7 cellular contexts compared by ENCODE assay signal in genomic region chr4:121706595-121707021, GRCh38. TPM values are rescaled to one million over a fixed set of nuclear protein-coding genes. Genes with fewer than 3 reads are reported as not detected.
DNase-seq lines count a peak whose midpoint lies in the region; ATAC-seq, FAIRE-seq and TF ChIP-seq lines count a peak whose summit lies in the region.

No MANE protein-coding gene starts in this region.

- TF ChIP-seq RAD21 in K562 (CRISPR knock-in tag; conservative IDR thresholded peaks at IDR 0.05 in 1 of 2, IDR thresholded peaks at IDR 0.05 in 1 of 2): no peak

- FAIRE-seq in K562 (lab: Jason Lieb, UNC): no peak

- no peak overlapping the region for H3K27ac ChIP-seq in K562 (ENCODE audit: extremely low read depth, low read depth, low read length)

- H3K4me3 ChIP-seq in K562: no peak overlapping the region

- H4K20me1 ChIP-seq in K562 (replicated peaks; ENCODE audit: control insufficient read depth, insufficient read depth, low read length): no peaks in the 10 kb centered on the region

- peaks cover 0 to 13% of the 10 kb centered on the region in 2 experiments; a peak in 3 of 5 replicates for H3K27me3 ChIP-seq in K562 (ENCODE audit: control insufficient read depth in 2 of 2, insufficient read depth in 2 of 2, low read length in 2 of 2)

- no peak for TF ChIP-seq CTCF in K562 (IDR thresholded peaks at IDR 0.05 in 2 of 3, conservative IDR thresholded peaks at IDR 0.05 in 1 of 3; ENCODE audit: insufficient read depth in 2 of 3, low read depth in 1 of 3, low read length in 3 of 3)

- no peak overlapping the region for H3K9ac ChIP-seq in K562 (ENCODE audit: insufficient read depth in 1 of 2, low read depth in 2 of 2, low read length in 2 of 2)

- in situ Hi-C loops in K562 (cut with MboI): no loop called here

- intact Hi-C loops in K562 (cut with micrococcal nuclease): no loop called here
- intact Hi-C loops in head of caudate nucleus (cut with DNase I): no loop called here

- CTCF ChIA-PET in K562 (lab: Yijun Ruan, JAX; ENCODE audit: low intra/inter-chr PET ratio): no interaction called here

- no peak overlapping the region for H3K4me2 ChIP-seq in K562 (ENCODE audit: insufficient read depth, low read length)

- WGBS in K562 (ENCODE audit: insufficient coverage, low coverage, missing lambda C conversion rate): 9% methylated on average over 4 of the region's 4 CpGs

- BruUV-seq in K562 (replicated peaks; lab: Mats Ljungman, UMichigan): no TSS peak

- H3K9me1 ChIP-seq in K562 (ENCODE audit: control insufficient read depth, insufficient read depth, low read length): no peaks in the 10 kb centered on the region

- no peak for TF ChIP-seq POLR2A in K562 (conservative IDR thresholded peaks at IDR 0.05)

- DNase-seq in MV-4-11 (lab: John Stamatoyannopoulos, UW) (peak; percentile 83), K562 (ENCODE audit: extremely low read depth in 1 of 4, low spot score in 3 of 4) (no peak), GDM1 (lab: John Stamatoyannopoulos, UW) (no peak), head of caudate nucleus (no peak)
- DNase-seq in stimulated activated CD8-positive, alpha-beta memory T cell treated with anti-CD3 and anti-CD28 coated beads, Interleukin-15, amount 100 ng/mL, for 1 hour (ENCODE audit: low read depth): peak; percentile 14

- ATAC-seq in GM19467 (IDR thresholded peaks at IDR 0.05; ENCODE audit: unreplicated experiment) (peak; percentile 43), K562 (no peak), GM19397 (IDR thresholded peaks at IDR 0.05; ENCODE audit: unreplicated experiment) (no peak)

- no peaks in the 10 kb centered on the region for H3K36me3 ChIP-seq in K562 (ENCODE audit: control insufficient read depth, insufficient read depth, low read length)

- peaks cover 0 to 3% of the 10 kb centered on the region in 2 experiments; a peak in 4 of 5 replicates for H3K4me1 ChIP-seq in K562 (replicated peaks in 1 of 2; ENCODE audit: control insufficient read depth in 2 of 2, insufficient read depth in 2 of 2, low read length in 2 of 2)

- no peaks in the 10 kb centered on the region for H3K9me3 ChIP-seq in K562 (replicated peaks; ENCODE audit: control insufficient read depth, insufficient read depth, low read depth, low read length)

- H3K79me2 ChIP-seq in K562 (ENCODE audit: control insufficient read depth, insufficient read depth, low read length): no peaks in the 10 kb centered on the region

- POLR2A ChIA-PET in K562 (lab: Yijun Ruan, JAX): interaction anchor here (2.8 kb wide), 1 partner anchor 10 kb away, joined by 8 read pairs; the partner anchor contains the start of gene ANXA5

- TF ChIP-seq EP300 in K562 (IDR thresholded peaks at IDR 0.05; ENCODE audit: low read length): no peak

- no peak overlapping the region for H2AFZ ChIP-seq in K562 (ENCODE audit: low read depth, low read length)

TF ChIP-seq in K562, 482 proteins besides CTCF, POLR2A, EP300 and RAD21:
- TF ChIP-seq DPF2 (IDR thresholded peaks at IDR 0.05): 0 out of 2 replicates have a peak, but pooled peaks have one; percentile 19
- peak; percentile 36 for TF ChIP-seq ATF3 (IDR thresholded peaks at IDR 0.05)
- TF ChIP-seq ATF3 (CRISPR knock-in tag; conservative IDR thresholded peaks at IDR 0.05): no peak
- TF ChIP-seq C11orf30 (IDR thresholded peaks at IDR 0.05; ENCODE audit: low read depth): peak; percentile 34; the same call in 1 of the 2 replicates
- TF ChIP-seq ZNF316 (IDR thresholded peaks at IDR 0.05): peak; percentile 74
- TF ChIP-seq NCOA6 (IDR thresholded peaks at IDR 0.05): no peak
- TF ChIP-seq ZNF79 (CRISPR knock-in tag; IDR thresholded peaks at IDR 0.05; ENCODE audit: low read depth): no peak
- TF ChIP-seq MAFG (tag; conservative IDR thresholded peaks at IDR 0.05): peak; percentile 29

RNA-seq across cellular contexts. Expression of gene ANXA5, which starts 9.8 kb away (rescaled TPM):
- 12.5 and 31.8 TPM in 2 replicates for total RNA-seq in K562 (2011; cell fraction: chromatin; rRNA removed; ENCODE audit: low replicate concordance)
- 6.7 and 8.6 TPM in 2 replicates for total RNA-seq in K562 (2011; cell fraction: nucleolus; rRNA removed)
- 18.5 and 29.5 TPM in 2 replicates for total RNA-seq in K562 (2011; cell fraction: nucleoplasm; rRNA removed)
- total RNA-seq in K562 (2014; rRNA removed): 48.5 and 49.9 TPM in 2 replicates
- 84.5 and 93.3 TPM in 2 replicates for total RNA-seq in K562 (2014; rRNA removed; fragmentation: Illumina TruSeq; extraction: Trizol)
- total RNA-seq in K562 (2015; rRNA removed; fragmentation: Illumina TruSeq; extraction: Trizol): 102 and 108 TPM in 2 replicates
- total RNA-seq in K562 (2021): 56.7 and 57.0 TPM in 2 replicates
- 68.9 and 78.5 TPM in 2 replicates for polyA plus RNA-seq in K562 (2011; rRNA removed)
- 37.1 and 68.1 TPM in 2 replicates for polyA plus RNA-seq in K562 (2011; cell fraction: cytosol; rRNA removed)
- polyA plus RNA-seq in K562 (2011; cell fraction: nucleus; rRNA removed): 23.8 and 53.1 TPM in 2 replicates
- polyA plus RNA-seq in K562 (2012): 85.5 and 139 TPM in 2 replicates
- 90.0 and 99.1 TPM in 2 replicates for polyA plus RNA-seq in K562 (2014; fragmentation: Illumina TruSeq; extraction: Trizol)
- 100 to 1,000 TPM in 1 of 2 experiments, 10 to 100 TPM in 1; 85.9 to 131 TPM for polyA plus RNA-seq in K562 (2014; fragmentation: Nextera tagmentation; extraction: Ambion mirVana)
- 70.5 and 83.0 TPM in 2 replicates for polyA plus RNA-seq in K562 (2014; rRNA removed)
- 51.2 and 72.8 TPM in 2 replicates for polyA minus RNA-seq in K562 (2011; rRNA and poly(A)+ RNA removed)
- 51.2 and 86.9 TPM in 2 replicates for polyA minus RNA-seq in K562 (2011; cell fraction: cytosol; rRNA and poly(A)+ RNA removed)
- polyA minus RNA-seq in K562 (2011; cell fraction: nucleus; rRNA and poly(A)+ RNA removed): 12.1 and 31.8 TPM in 2 replicates

RNA-seq across cellular contexts. Expression of gene SMIM43, which starts 58.4 kb away (rescaled TPM):
- total RNA-seq in K562 (2011; cell fraction: chromatin; rRNA removed; ENCODE audit: low replicate concordance): not detected in 2 replicates
- total RNA-seq in K562 (2011; cell fraction: nucleolus; rRNA removed): not detected in 2 replicates
- not detected in 2 replicates for total RNA-seq in K562 (2011; cell fraction: nucleoplasm; rRNA removed)
- total RNA-seq in K562 (2014; rRNA removed) (not detected in 2 replicates), K562 (2014; rRNA removed; fragmentation: Illumina TruSeq; extraction: Trizol) (not detected in 2 replicates), K562 (2015; rRNA removed; fragmentation: Illumina TruSeq; extraction: Trizol) (not detected in 2 replicates), K562 (2021) (not detected in 2 replicates)
- polyA plus RNA-seq in K562 (2011; rRNA removed) (not detected in 2 replicates), K562 (2014; fragmentation: Illumina TruSeq; extraction: Trizol) (not detected in 2 replicates), K562 (2014; fragmentation: Nextera tagmentation; extraction: Ambion mirVana) (not detected), K562 (2014; rRNA removed) (not detected in 2 replicates)
- not detected in 2 replicates for polyA plus RNA-seq in K562 (2011; cell fraction: cytosol; rRNA removed)
- not detected in 2 replicates for polyA plus RNA-seq in K562 (2011; cell fraction: nucleus; rRNA removed)
- polyA plus RNA-seq in K562 (2012): not detected in 2 replicates
- polyA minus RNA-seq in K562 (2011; rRNA and poly(A)+ RNA removed): not detected in 2 replicates
- not detected in 2 replicates for polyA minus RNA-seq in K562 (2011; cell fraction: cytosol; rRNA and poly(A)+ RNA removed)
- polyA minus RNA-seq in K562 (2011; cell fraction: nucleus; rRNA and poly(A)+ RNA removed): not detected in 2 replicates

Comparison
In these comparisons a context has a peak if more than half of its experiments do, and no peak if none do; other contexts are left out.
1. DNase-seq: peak in MV-4-11 (single experiment) and stimulated activated CD8-positive, alpha-beta memory T cell treated with anti-CD3 and anti-CD28 coated beads, Interleukin-15, amount 100 ng/mL, for 1 hour (single experiment); none in K562 (0 of 4), GDM1 (single experiment) and head of caudate nucleus (0 of 42).